24 cellular contexts compared by ENCODE assay signal in the genomic region with DNA sequence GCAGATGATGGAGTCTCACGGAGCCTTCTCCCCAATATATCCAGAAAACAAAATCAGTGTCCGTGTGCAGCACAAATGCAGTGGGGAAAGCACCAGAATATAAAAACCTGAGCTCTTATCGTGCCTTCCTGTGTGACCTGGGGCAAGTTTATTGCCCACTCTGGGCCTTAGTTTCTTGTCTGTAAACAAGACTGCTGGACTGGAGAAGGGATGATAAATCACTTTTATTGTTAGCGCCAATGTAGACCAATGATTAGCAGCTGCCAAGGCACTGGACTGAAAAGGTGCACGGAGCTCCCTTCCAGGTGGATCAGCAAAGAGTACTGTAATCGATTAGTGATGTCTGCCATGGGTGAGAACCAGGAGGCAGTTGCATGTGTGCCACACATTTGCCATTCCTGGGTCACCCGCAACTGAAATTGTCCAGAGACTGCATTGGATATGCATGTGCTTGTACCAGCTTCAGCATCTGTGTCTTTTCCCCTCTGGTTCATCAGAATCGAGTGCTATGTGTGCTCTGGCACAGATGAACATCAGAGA.
"Had no signal": no experiment of that assay in that cellular context is flagged by ENCODE, and none has a peak within 500 bp of the region (broad histone marks: within the 10 kb centered on the region; RNA-seq: fewer than 3 reads in every experiment).

No MANE protein-coding gene starts in this region.

- H3K4me3 ChIP-seq: left lung, lung, psoas muscle, right lobe of liver, skin epidermis, suprapubic skin, thoracic aorta, tibial artery, upper lobe of right lung had no signal

- H3K27me3 ChIP-seq: left lung, right lobe of liver, suprapubic skin, tibial artery, upper lobe of right lung had no signal

- H3K27ac Mint-ChIP-seq: mesothelial cell of epicardium; naive B cell; natural killer cell; stimulated activated effector memory CD8-positive, alpha-beta T cell treated with anti-CD3 and anti-CD28 coated beads, Interleukin-12 subunit alpha, Interleukin-12 subunit beta, amount 100 ng/mL, for 72 hours; stimulated activated naive CD8-positive, alpha-beta T cell treated with anti-CD3 and anti-CD28 coated beads, Interleukin-15, Interleukin-2, amounts not matched to agents 100 ng/mL and 50 ng/mL, for 24 hours had no signal

- H3K36me3 ChIP-seq: left lung, right lobe of liver, suprapubic skin, thoracic aorta, tibial artery, upper lobe of right lung had no signal

- DNase-seq: hippocampal formation; kidney glomerular epithelial cell; left colon; mesendoderm; naive B cell; natural killer cell; nephron progenitor cell; nucleus accumbens; psoas muscle; right lobe of liver; stimulated activated CD4-positive, alpha-beta T cell treated with anti-CD3 and anti-CD28 coated beads, Interleukin-4, amount 100 ng/mL, for 24 hours; stimulated activated naive CD4-positive, alpha-beta T cell; tibial artery; trophoblast cell had no signal

- H3K27me3 Mint-ChIP-seq: stimulated activated naive CD8-positive, alpha-beta T cell treated with anti-CD3 and anti-CD28 coated beads, Interleukin-15, Interleukin-2, amounts not matched to agents 100 ng/mL and 50 ng/mL, for 24 hours had no signal

- H3K9me3 Mint-ChIP-seq: mesothelial cell of epicardium; natural killer cell; stimulated activated effector memory CD8-positive, alpha-beta T cell treated with anti-CD3 and anti-CD28 coated beads, Interleukin-12 subunit alpha, Interleukin-12 subunit beta, amount 100 ng/mL, for 72 hours; stimulated activated naive CD8-positive, alpha-beta T cell treated with anti-CD3 and anti-CD28 coated beads, Interleukin-15, Interleukin-2, amounts not matched to agents 100 ng/mL and 50 ng/mL, for 24 hours had no signal

- ATAC-seq: left colon; left lung; natural killer cell; psoas muscle; right lobe of liver; stimulated activated effector memory CD8-positive, alpha-beta T cell treated with anti-CD3 and anti-CD28 coated beads, Interleukin-12 subunit alpha, Interleukin-12 subunit beta, amount 100 ng/mL, for 72 hours; upper lobe of right lung had no signal

- H3K4me3 Mint-ChIP-seq: mesothelial cell of epicardium; naive B cell; natural killer cell; nephron progenitor cell; stimulated activated effector memory CD8-positive, alpha-beta T cell treated with anti-CD3 and anti-CD28 coated beads, Interleukin-12 subunit alpha, Interleukin-12 subunit beta, amount 100 ng/mL, for 72 hours; stimulated activated naive CD8-positive, alpha-beta T cell treated with anti-CD3 and anti-CD28 coated beads, Interleukin-15, Interleukin-2, amounts not matched to agents 100 ng/mL and 50 ng/mL, for 24 hours had no signal

- H3K9ac ChIP-seq: parathyroid adenoma had no signal

- H2AFZ ChIP-seq: parathyroid adenoma had no signal

- H3K27ac ChIP-seq: parathyroid adenoma, psoas muscle, right lobe of liver, suprapubic skin, thoracic aorta, tibial artery had no signal

- H3K36me3 Mint-ChIP-seq: mesothelial cell of epicardium; naive B cell; natural killer cell; stimulated activated effector memory CD8-positive, alpha-beta T cell treated with anti-CD3 and anti-CD28 coated beads, Interleukin-12 subunit alpha, Interleukin-12 subunit beta, amount 100 ng/mL, for 72 hours had no signal

- H3K4me1 ChIP-seq: parathyroid adenoma, psoas muscle, right lobe of liver had no signal

- H3K9me3 ChIP-seq: left lung, psoas muscle, right lobe of liver, suprapubic skin, thoracic aorta, tibial artery, upper lobe of right lung had no signal
